34 cellular contexts compared by ENCODE assay signal in genomic region chrY:15976771-15977170, GRCh38.
"Had no signal": no experiment of that assay in that cellular context is flagged by ENCODE, and none has a peak within 500 bp of the region (broad histone marks: within the 10 kb centered on the region; RNA-seq: fewer than 3 reads in every experiment).

No MANE protein-coding gene starts in this region.

- FAIRE-seq: astrocyte had no signal

- H3K27me3 ChIP-seq: adrenal gland, ascending aorta, body of pancreas, brain microvascular endothelial cell, breast epithelium, cardiac muscle cell had no signal

- H3K36me3 ChIP-seq: adrenal gland, ascending aorta, brain microvascular endothelial cell, breast epithelium, cardiac muscle cell had no signal

- ATAC-seq: activated naive CD4-positive, alpha-beta T cell treated with anti-CD3 and anti-CD28 coated beads, Interleukin-2, amount 50 U/mL, for 72 hours; activated naive CD8-positive, alpha-beta T cell treated with anti-CD3 and anti-CD28 coated beads, Interleukin-2, amount 50 U/mL, for 24 hours; activated T-cell treated with anti-CD3 and anti-CD28 coated beads, Interleukin-2, amount 50 U/mL, for 4 hours; activated T-cell treated with anti-CD3 and anti-CD28 coated beads, Interleukin-2, amount 50 U/mL, for 72 hours; activated T-helper 17 cell treated with anti-CD3 and anti-CD28 coated beads, Interleukin-2, amount 50 U/mL, for 72 hours; body of pancreas had no signal

- H3K4me1 ChIP-seq: adrenal gland, ascending aorta, body of pancreas, breast epithelium had no signal

- H3K9me3 ChIP-seq: adrenal gland, ascending aorta, body of pancreas, breast epithelium had no signal

- H3K4me3 ChIP-seq: adrenal gland, ascending aorta, body of pancreas, breast epithelium, cardiac muscle cell had no signal

- H3K27ac ChIP-seq: adrenal gland, ascending aorta, body of pancreas, brain microvascular endothelial cell, breast epithelium, cardiac muscle cell had no signal

- DNase-seq: activated effector memory CD4-positive, alpha-beta T cell treated with anti-CD3 and anti-CD28 coated beads, Interleukin-2, amount 50 U/mL, for 16 hours; activated effector memory CD4-positive, alpha-beta T cell treated with Interleukin-2 at 50 U/mL for 16 hours; activated gamma-delta T cell; activated gamma-delta T cell treated with Interleukin-2 at 50 U/mL for 16 hours; activated naive CD4-positive, alpha-beta T cell; activated naive CD4-positive, alpha-beta T cell treated with anti-CD3 and anti-CD28 coated beads for 36 hours; activated naive CD4-positive, alpha-beta T cell treated with anti-CD3 and anti-CD28 coated beads, Interleukin-2, amount 10 ng/mL, durations not matched to agents 7 days and 5 days; activated naive CD4-positive, alpha-beta T cell treated with anti-CD3 and anti-CD28 coated beads, Interleukin-2, amount 50 U/mL, for 16 hours; activated naive CD4-positive, alpha-beta T cell treated with Interleukin-2 at 50 U/mL for 16 hours; activated naive CD8-positive, alpha-beta T cell treated with anti-CD3 and anti-CD28 coated beads for 36 hours; activated naive CD8-positive, alpha-beta T cell treated with anti-CD3 and anti-CD28 coated beads, Interleukin-2, amount 10 ng/mL, durations not matched to agents 7 days and 5 days; activated naive CD8-positive, alpha-beta T cell treated with anti-CD3 and anti-CD28 coated beads, Interleukin-2, amount 50 U/mL, for 24 hours; activated T-cell treated with anti-CD3 and anti-CD28 coated beads for 4 hours; activated T-cell treated with anti-CD3 and anti-CD28 coated beads, Interleukin-2, amount 50 U/mL, for 1 hour; activated T-cell treated with anti-CD3 and anti-CD28 coated beads, Interleukin-2, amount 50 U/mL, for 24 hours; activated T-cell treated with anti-CD3 and anti-CD28 coated beads, Interleukin-2, amount 50 U/mL, for 4 hours; activated T-cell treated with anti-CD3 and anti-CD28 coated beads, Interleukin-2, amount 50 U/mL, for 48 hours; activated T-cell treated with anti-CD3 and anti-CD28 coated beads, Interleukin-2, amount 50 U/mL, for 72 hours; adrenal gland; amniotic stem cell; amygdala; anterior cingulate cortex; aorta; body of pancreas; brain microvascular endothelial cell; caudate nucleus; central memory CD4-positive, alpha-beta T cell; cerebellar nuclear complex had no signal
